Comparison of ENCODE assay signal across 8 cellular contexts in genomic region chr17:69246726-69247375, GRCh38. TPM values are rescaled to one million over a fixed set of nuclear protein-coding genes. Genes with fewer than 3 reads are reported as not detected.
DNase-seq lines count a peak whose midpoint lies in the region; ATAC-seq, FAIRE-seq and TF ChIP-seq lines count a peak whose summit lies in the region.

No MANE protein-coding gene starts in this region.

- CTCF ChIA-PET in A549 (lab: Yijun Ruan, JAX), result interaction anchor here (0.6 to 13.7 kb wide), 11 partner anchors 9 to 484 kb away, joined by 3 to 352 read pairs (median 3); no protein-coding TSS in a partner anchor

- no peaks in the 10 kb centered on the region for H3K4me1 Mint-ChIP-seq in activated T-helper 1 cell treated with anti-CD3 and anti-CD28 coated beads, Interleukin-12 subunit alpha, Interleukin-12 subunit beta, Interleukin-2, Interleukin-4 antibody, amounts not matched to agents 30 ng/mL and 10 ng/mL and 1 ng/mL, durations not matched to agents 14 hours and 24 hours and 36 hours (ENCODE audit: low read depth)
- H3K4me1 Mint-ChIP-seq in activated T-helper 2 cell treated with anti-CD3 and anti-CD28 coated beads, Interferon-gamma antibody, Interleukin-2, Interleukin-4, amounts not matched to agents 10 μg/mL and 5 μg/mL and 100 μg/mL, durations not matched to agents 14 hours and 24 hours and 36 hours (ENCODE audit: low read depth), result no peaks in the 10 kb centered on the region

- H2AFZ ChIP-seq in Loucy (ENCODE audit: low read length), result no peak overlapping the region

- no peak overlapping the region for H3K4me3 Mint-ChIP-seq in activated T-helper 1 cell treated with anti-CD3 and anti-CD28 coated beads, Interleukin-12 subunit alpha, Interleukin-12 subunit beta, Interleukin-2, Interleukin-4 antibody, amounts not matched to agents 30 ng/mL and 10 ng/mL and 1 ng/mL, durations not matched to agents 14 hours and 24 hours and 36 hours
- H3K4me3 Mint-ChIP-seq in activated T-helper 2 cell treated with anti-CD3 and anti-CD28 coated beads, Interferon-gamma antibody, Interleukin-2, Interleukin-4, amounts not matched to agents 10 μg/mL and 5 μg/mL and 100 μg/mL, durations not matched to agents 14 hours and 24 hours and 36 hours (ENCODE audit: low read depth), result no peak overlapping the region

- H3K4me3 ChIP-seq in A549, result no peak overlapping the region
- no peak overlapping the region for H3K4me3 ChIP-seq in Loucy (ENCODE audit: low read length, poor library complexity, severe bottlenecking)

- peak; percentile 98 for FAIRE-seq in A549 (lab: Jason Lieb, UNC)

- TF ChIP-seq EP300 in A549 (IDR thresholded peaks at IDR 0.05), result no peak

- H3K79me2 ChIP-seq in Loucy (ENCODE audit: insufficient read depth, low read length), result no peaks in the 10 kb centered on the region

- no peaks in the 10 kb centered on the region for H3K9me2 ChIP-seq in Loucy (replicated peaks; ENCODE audit: low read depth, low read length)

- H3K9ac ChIP-seq in Loucy (ENCODE audit: low read depth, low read length, poor library complexity, severe bottlenecking), result no peak overlapping the region

- WGBS in A549 (ENCODE audit: missing lambda C conversion rate), result 32% methylated on average over 4 of the region's 4 CpGs

- intact Hi-C loops in activated T-helper 1 cell treated with anti-CD3 and anti-CD28 coated beads, Interleukin-12 subunit alpha, Interleukin-12 subunit beta, Interleukin-2, Interleukin-4 antibody, amounts not matched to agents 30 ng/mL and 10 ng/mL and 1 ng/mL, durations not matched to agents 14 hours and 24 hours and 36 hours (cut with micrococcal nuclease), result loop anchor here (1.0 to 10.0 kb wide), 3 partner anchors 272 to 475 kb away; no protein-coding TSS in a partner anchor
- intact Hi-C loops in activated T-helper 2 cell treated with anti-CD3 and anti-CD28 coated beads, Interferon-gamma antibody, Interleukin-2, Interleukin-4, amounts not matched to agents 10 μg/mL and 5 μg/mL and 100 μg/mL, durations not matched to agents 14 hours and 24 hours and 36 hours (cut with micrococcal nuclease), result loop anchor here (2.0 kb wide), 1 partner anchor 470 kb away; no protein-coding TSS in a partner anchor

- no peak overlapping the region for H3K4me2 ChIP-seq in A549
- H3K4me2 ChIP-seq in Loucy (ENCODE audit: low read depth, low read length, poor library complexity, severe bottlenecking), result no peak overlapping the region

- POLR2A ChIA-PET in A549 (lab: Yijun Ruan, JAX), result no interaction called here

- H4K20me1 ChIP-seq in Loucy (ENCODE audit: insufficient read depth, low read length, poor library complexity, severe bottlenecking), result no peaks in the 10 kb centered on the region

- TF ChIP-seq RAD21 in A549 (conservative IDR thresholded peaks at IDR 0.05 in 1 of 2, IDR thresholded peaks at IDR 0.05 in 1 of 2), result peak; percentile 82 to 86

- TF ChIP-seq CTCF in A549 (IDR thresholded peaks at IDR 0.05), result peak; percentile 92
- peak; percentile 75 for TF ChIP-seq CTCF in Loucy (conservative IDR thresholded peaks at IDR 0.05; ENCODE audit: low read length)

- peak; percentile 31 to 55 for DNase-seq in A549 (ENCODE audit: low read depth in 1 of 2, low spot score in 1 of 2)
- peak; percentile 39 for DNase-seq in SK-N-DZ (ENCODE audit: low spot score)
- peak; percentile 49 for DNase-seq in fibroblast of the conjunctiva (ENCODE audit: low read depth)
- DNase-seq in pons (ENCODE audit: low spot score), result peak; percentile 89
- DNase-seq in activated T-helper 1 cell treated with anti-CD3 and anti-CD28 coated beads, Interleukin-12 subunit alpha, Interleukin-12 subunit beta, Interleukin-2, Interleukin-4 antibody, amounts not matched to agents 30 ng/mL and 10 ng/mL and 1 ng/mL, durations not matched to agents 14 hours and 24 hours and 36 hours (ENCODE audit: low spot score), result no peak
- no peak for DNase-seq in activated T-helper 2 cell treated with anti-CD3 and anti-CD28 coated beads, Interferon-gamma antibody, Interleukin-2, Interleukin-4, amounts not matched to agents 10 μg/mL and 5 μg/mL and 100 μg/mL, durations not matched to agents 14 hours and 24 hours and 36 hours (ENCODE audit: low spot score)

- no peaks in the 10 kb centered on the region for H3K27me3 Mint-ChIP-seq in activated T-helper 1 cell treated with anti-CD3 and anti-CD28 coated beads, Interleukin-12 subunit alpha, Interleukin-12 subunit beta, Interleukin-2, Interleukin-4 antibody, amounts not matched to agents 30 ng/mL and 10 ng/mL and 1 ng/mL, durations not matched to agents 14 hours and 24 hours and 36 hours (ENCODE audit: insufficient read depth)
- H3K27me3 Mint-ChIP-seq in activated T-helper 2 cell treated with anti-CD3 and anti-CD28 coated beads, Interferon-gamma antibody, Interleukin-2, Interleukin-4, amounts not matched to agents 10 μg/mL and 5 μg/mL and 100 μg/mL, durations not matched to agents 14 hours and 24 hours and 36 hours (ENCODE audit: low read depth), result no peaks in the 10 kb centered on the region

- no peak overlapping the region for H3K27ac Mint-ChIP-seq in activated T-helper 1 cell treated with anti-CD3 and anti-CD28 coated beads, Interleukin-12 subunit alpha, Interleukin-12 subunit beta, Interleukin-2, Interleukin-4 antibody, amounts not matched to agents 30 ng/mL and 10 ng/mL and 1 ng/mL, durations not matched to agents 14 hours and 24 hours and 36 hours
- H3K27ac Mint-ChIP-seq in activated T-helper 2 cell treated with anti-CD3 and anti-CD28 coated beads, Interferon-gamma antibody, Interleukin-2, Interleukin-4, amounts not matched to agents 10 μg/mL and 5 μg/mL and 100 μg/mL, durations not matched to agents 14 hours and 24 hours and 36 hours, result no peak overlapping the region

- H3K36me3 ChIP-seq in Loucy (ENCODE audit: insufficient read depth, low read length), result no peaks in the 10 kb centered on the region

- no peak for TF ChIP-seq POLR2A in A549 (IDR thresholded peaks at IDR 0.05; ENCODE audit: low read length)

- peaks cover 7% of the 10 kb centered on the region; the same call in 1 of the 3 replicates for H3K4me1 ChIP-seq in A549
- H3K4me1 ChIP-seq in Loucy (ENCODE audit: insufficient read depth, low read length, poor library complexity, severe bottlenecking), result no peaks in the 10 kb centered on the region

- no peaks in the 10 kb centered on the region for H3K27me3 ChIP-seq in Loucy (ENCODE audit: insufficient read depth, low read length, poor library complexity, severe bottlenecking)

- H3K9me3 ChIP-seq in A549, result no peaks in the 10 kb centered on the region
- no peaks in the 10 kb centered on the region for H3K9me3 ChIP-seq in Loucy (ENCODE audit: insufficient read depth, low read depth, low read length)

- no peak overlapping the region for H3K27ac ChIP-seq in A549

- no peaks in the 10 kb centered on the region for H3K9me3 Mint-ChIP-seq in activated T-helper 1 cell treated with anti-CD3 and anti-CD28 coated beads, Interleukin-12 subunit alpha, Interleukin-12 subunit beta, Interleukin-2, Interleukin-4 antibody, amounts not matched to agents 30 ng/mL and 10 ng/mL and 1 ng/mL, durations not matched to agents 14 hours and 24 hours and 36 hours
- H3K9me3 Mint-ChIP-seq in activated T-helper 2 cell treated with anti-CD3 and anti-CD28 coated beads, Interferon-gamma antibody, Interleukin-2, Interleukin-4, amounts not matched to agents 10 μg/mL and 5 μg/mL and 100 μg/mL, durations not matched to agents 14 hours and 24 hours and 36 hours, result no peaks in the 10 kb centered on the region

- H3F3A ChIP-seq in Loucy (ENCODE audit: low read depth), result no peaks in the 10 kb centered on the region

- H3K36me3 Mint-ChIP-seq in activated T-helper 1 cell treated with anti-CD3 and anti-CD28 coated beads, Interleukin-12 subunit alpha, Interleukin-12 subunit beta, Interleukin-2, Interleukin-4 antibody, amounts not matched to agents 30 ng/mL and 10 ng/mL and 1 ng/mL, durations not matched to agents 14 hours and 24 hours and 36 hours (ENCODE audit: low read depth), result no peaks in the 10 kb centered on the region
- no peaks in the 10 kb centered on the region for H3K36me3 Mint-ChIP-seq in activated T-helper 2 cell treated with anti-CD3 and anti-CD28 coated beads, Interferon-gamma antibody, Interleukin-2, Interleukin-4, amounts not matched to agents 10 μg/mL and 5 μg/mL and 100 μg/mL, durations not matched to agents 14 hours and 24 hours and 36 hours (ENCODE audit: low read depth)

- peak; percentile 47 to 85; a peak in 4 of 6 replicates for ATAC-seq in A549
- ATAC-seq in GM18511 (IDR thresholded peaks at IDR 0.05; ENCODE audit: unreplicated experiment), result peak; percentile 64

TF ChIP-seq in A549, 52 proteins besides CTCF, POLR2A, EP300 and RAD21:
- TF ChIP-seq SMC3 (IDR thresholded peaks at IDR 0.05), result peak; percentile 79
- no peak for TF ChIP-seq KDM5A (IDR thresholded peaks at IDR 0.05)
- TF ChIP-seq FOSB (CRISPR knock-in tag; IDR thresholded peaks at IDR 0.05), result no peak
- no peak for TF ChIP-seq CEBPB (IDR thresholded peaks at IDR 0.05)

RNA-seq across cellular contexts. Expression of gene ABCA10, which starts 18.2 kb away (rescaled TPM):
- 0.38 and 0.66 TPM in 2 replicates for polyA plus RNA-seq in A549 (2011; rRNA removed)
- 0.03 and 0.04 TPM in 2 replicates for polyA plus RNA-seq in A549 (2012; cell fraction: cytosol; rRNA removed)
- 0.04 and 0.05 TPM in 2 replicates for polyA plus RNA-seq in A549 (2012; cell fraction: nucleus; rRNA removed)
- 0.16 to 0.22 TPM (median 0.17 TPM) in 3 replicates for polyA plus RNA-seq in A549 (2017; fragmentation: RNase III; extraction: RNeasy Plus Mini Kit Qiagen cat#74134 plus additional on column Dnase treatment)
- polyA minus RNA-seq in A549 (2011; rRNA and poly(A)+ RNA removed), result 0.19 TPM in 1 of 2 replicates, not detected in the other
- not detected in 2 replicates for polyA plus RNA-seq in SK-N-DZ (2014; cell fraction: cytosol; rRNA removed)
- 0.05 TPM in 1 of 2 replicates, not detected in the other for polyA plus RNA-seq in SK-N-DZ (2014; cell fraction: nucleus; rRNA removed)
- total RNA-seq in activated T-helper 1 cell treated with anti-CD3 and anti-CD28 coated beads, Interleukin-12 subunit alpha, Interleukin-12 subunit beta, Interleukin-2, Interleukin-4 antibody, amounts not matched to agents 30 ng/mL and 10 ng/mL and 1 ng/mL, durations not matched to agents 14 hours and 24 hours and 36 hours, result 0.44 TPM in 2 replicates
- 0.07 and 0.23 TPM in 2 replicates for total RNA-seq in activated T-helper 2 cell treated with anti-CD3 and anti-CD28 coated beads, Interferon-gamma antibody, Interleukin-2, Interleukin-4, amounts not matched to agents 10 μg/mL and 5 μg/mL and 100 μg/mL, durations not matched to agents 14 hours and 24 hours and 36 hours

Comparison
In these comparisons a context has a peak if more than half of its experiments do, and no peak if none do; other contexts are left out.
1. DNase-seq: peak in A549 (2 of 2), SK-N-DZ (single experiment), fibroblast of the conjunctiva (single experiment) and pons (single experiment); none in activated T-helper 1 cell treated with anti-CD3 and anti-CD28 coated beads, Interleukin-12 subunit alpha, Interleukin-12 subunit beta, Interleukin-2, Interleukin-4 antibody, amounts not matched to agents 30 ng/mL and 10 ng/mL and 1 ng/mL, durations not matched to agents 14 hours and 24 hours and 36 hours (single experiment) and activated T-helper 2 cell treated with anti-CD3 and anti-CD28 coated beads, Interferon-gamma antibody, Interleukin-2, Interleukin-4, amounts not matched to agents 10 μg/mL and 5 μg/mL and 100 μg/mL, durations not matched to agents 14 hours and 24 hours and 36 hours (single experiment).